Comparison of ENCODE assay signal across 34 cellular contexts in the genomic region with DNA sequence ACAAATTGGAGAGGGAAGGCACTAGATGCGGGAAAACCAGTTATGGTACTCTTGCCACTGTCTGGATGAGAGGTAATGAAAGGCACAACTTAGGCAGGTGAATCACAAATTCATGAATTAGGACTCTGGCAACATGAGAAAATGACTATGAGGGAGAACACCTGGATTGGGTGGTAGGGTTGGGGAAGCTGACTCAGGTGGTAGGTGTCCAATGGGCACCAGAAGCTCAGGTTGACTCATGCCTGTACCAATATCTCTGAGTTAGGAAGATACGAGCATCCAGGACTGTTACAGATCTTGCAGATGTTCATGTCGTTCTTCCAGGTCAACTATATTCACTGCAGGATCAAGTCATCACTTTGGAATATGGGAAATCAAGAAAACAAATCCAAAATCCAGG. TPM values are rescaled to one million over a fixed set of nuclear protein-coding genes. Genes with fewer than 3 reads are reported as not detected.
"Had no signal": no experiment of that assay in that cellular context is flagged by ENCODE, and none has a peak within 500 bp of the region (broad histone marks: within the 10 kb centered on the region; RNA-seq: fewer than 3 reads in every experiment).

No MANE protein-coding gene starts in this region.

- H3K27me3 Mint-ChIP-seq: brain had no signal

- H3K36me3 ChIP-seq: ascending aorta, breast epithelium, esophagus muscularis mucosa, gastroesophageal sphincter, heart right ventricle, WERI-Rb-1 had no signal

- H3K27ac Mint-ChIP-seq: activated B cell treated with CpG ODN at 0.5 μM for 24 hours; activated CD4-positive, alpha-beta memory T cell treated with anti-CD3 and anti-CD28 coated beads, Interleukin-2, amount 10 ng/mL, durations not matched to agents 7 days and 5 days; activated CD4-positive, alpha-beta T cell treated with anti-CD3 and anti-CD28 coated beads, Interleukin-2, amount 10 ng/mL, durations not matched to agents 24 days and 14 days; activated naive CD8-positive, alpha-beta T cell; activated T-cell treated with anti-CD3 and anti-CD28 coated beads, Interleukin-2, amount 50 U/mL, for 24 hours; activated T-cell treated with anti-CD3 and anti-CD28 coated beads, Interleukin-2, amount 50 U/mL, for 72 hours; brain; dendritic cell treated with granulocyte-macrophage colony-stimulating factor and Interleukin-4, amounts not matched to agents 40 ng/mL and 50 ng/mL, for 4 days; endodermal cell; T-helper 17 cell; T-helper 2 cell treated with Interferon-gamma antibody and Interleukin-4, amounts not matched to agents 5 μg/mL and 100 μg/mL, for 36 hours had no signal

- DNase-seq: activated B cell treated with CpG ODN at 0.5 μM for 24 hours; activated CD4-positive, alpha-beta memory T cell treated with anti-CD3 and anti-CD28 coated beads, Interleukin-2, amount 10 ng/mL, durations not matched to agents 7 days and 5 days; activated CD4-positive, alpha-beta T cell treated with anti-CD3 and anti-CD28 coated beads, Interleukin-2, amount 10 ng/mL, durations not matched to agents 24 days and 14 days; activated CD4-positive, alpha-beta T cell treated with anti-CD3 and anti-CD28 coated beads, Interleukin-2, amount 50 U/mL, for 4 hours; activated CD8-positive, alpha-beta memory T cell treated with anti-CD3 and anti-CD28 coated beads, Interleukin-2, amount 50 U/mL, for 48 hours; activated effector memory CD4-positive, alpha-beta T cell treated with Interleukin-2 at 50 U/mL for 16 hours; activated gamma-delta T cell treated with Interleukin-2 at 50 U/mL for 16 hours; activated naive CD4-positive, alpha-beta T cell treated with anti-CD3 and anti-CD28 coated beads, Interleukin-2, amount 50 U/mL, for 16 hours; activated naive CD4-positive, alpha-beta T cell treated with Interleukin-2 at 50 U/mL for 16 hours; activated T-cell treated with anti-CD3 and anti-CD28 coated beads for 4 hours; activated T-cell treated with anti-CD3 and anti-CD28 coated beads, Interleukin-2, amount 50 U/mL, for 24 hours; activated T-cell treated with anti-CD3 and anti-CD28 coated beads, Interleukin-2, amount 50 U/mL, for 72 hours; dorsolateral prefrontal cortex; effector memory CD4-positive, alpha-beta T cell; endodermal cell; erythroblast; foreskin melanocyte; heart right ventricle; T-helper 1 cell; T-helper 17 cell; T1000; WERI-Rb-1 had no signal

- H3K36me3 Mint-ChIP-seq: activated naive CD8-positive, alpha-beta T cell; brain had no signal

- H3K9me3 Mint-ChIP-seq: activated B cell treated with CpG ODN at 0.5 μM for 24 hours; activated CD4-positive, alpha-beta memory T cell treated with anti-CD3 and anti-CD28 coated beads, Interleukin-2, amount 10 ng/mL, durations not matched to agents 7 days and 5 days; activated CD4-positive, alpha-beta T cell treated with anti-CD3 and anti-CD28 coated beads, Interleukin-2, amount 10 ng/mL, durations not matched to agents 24 days and 14 days; activated T-cell treated with anti-CD3 and anti-CD28 coated beads, Interleukin-2, amount 50 U/mL, for 24 hours; activated T-cell treated with anti-CD3 and anti-CD28 coated beads, Interleukin-2, amount 50 U/mL, for 72 hours; central memory CD8-positive, alpha-beta T cell; dendritic cell treated with granulocyte-macrophage colony-stimulating factor and Interleukin-4, amounts not matched to agents 40 ng/mL and 50 ng/mL, for 4 days; endodermal cell; T-helper 2 cell treated with Interferon-gamma antibody and Interleukin-4, amounts not matched to agents 5 μg/mL and 100 μg/mL, for 36 hours had no signal

- H3K4me3 ChIP-seq: ascending aorta, breast epithelium, coronary artery, dorsolateral prefrontal cortex, esophagus muscularis mucosa, gastroesophageal sphincter, heart right ventricle had no signal

- H3K9me3 ChIP-seq: ascending aorta, breast epithelium, esophagus muscularis mucosa, gastroesophageal sphincter, heart right ventricle had no signal

- H3K4me3 Mint-ChIP-seq: activated B cell treated with CpG ODN at 0.5 μM for 24 hours; activated CD4-positive, alpha-beta memory T cell treated with anti-CD3 and anti-CD28 coated beads, Interleukin-2, amount 10 ng/mL, durations not matched to agents 7 days and 5 days; activated CD4-positive, alpha-beta T cell treated with anti-CD3 and anti-CD28 coated beads, Interleukin-2, amount 10 ng/mL, durations not matched to agents 24 days and 14 days; activated naive CD8-positive, alpha-beta T cell; activated T-cell treated with anti-CD3 and anti-CD28 coated beads, Interleukin-2, amount 50 U/mL, for 24 hours; activated T-cell treated with anti-CD3 and anti-CD28 coated beads, Interleukin-2, amount 50 U/mL, for 72 hours; brain; central memory CD8-positive, alpha-beta T cell; dendritic cell treated with granulocyte-macrophage colony-stimulating factor and Interleukin-4, amounts not matched to agents 40 ng/mL and 50 ng/mL, for 4 days; endodermal cell; T-helper 17 cell; T-helper 2 cell treated with Interferon-gamma antibody and Interleukin-4, amounts not matched to agents 5 μg/mL and 100 μg/mL, for 36 hours had no signal

- H3K27me3 ChIP-seq: ascending aorta, breast epithelium had no signal

- H3K4me1 Mint-ChIP-seq: activated B cell treated with CpG ODN at 0.5 μM for 24 hours; activated CD4-positive, alpha-beta memory T cell treated with anti-CD3 and anti-CD28 coated beads, Interleukin-2, amount 10 ng/mL, durations not matched to agents 7 days and 5 days; activated CD4-positive, alpha-beta T cell treated with anti-CD3 and anti-CD28 coated beads, Interleukin-2, amount 10 ng/mL, durations not matched to agents 24 days and 14 days; central memory CD8-positive, alpha-beta T cell had no signal

- H3K4me1 ChIP-seq: ascending aorta, breast epithelium, esophagus muscularis mucosa, gastroesophageal sphincter, heart right ventricle had no signal

- H3K27ac ChIP-seq: ascending aorta, breast epithelium, coronary artery, dorsolateral prefrontal cortex, esophagus muscularis mucosa, gastroesophageal sphincter, heart right ventricle, WERI-Rb-1 had no signal

RNA-seq across cellular contexts. Expression of a gene that starts 56.7 kb away (rescaled TPM):
- total RNA-seq: activated B cell treated with CpG ODN at 0.5 μM for 24 hours; activated CD4-positive, alpha-beta memory T cell treated with anti-CD3 and anti-CD28 coated beads, Interleukin-2, amount 10 ng/mL, durations not matched to agents 7 days and 5 days; activated CD4-positive, alpha-beta T cell treated with anti-CD3 and anti-CD28 coated beads, Interleukin-2, amount 10 ng/mL, durations not matched to agents 24 days and 14 days; activated T-cell treated with anti-CD3 and anti-CD28 coated beads, Interleukin-2, amount 50 U/mL, for 72 hours; ascending aorta; breast epithelium; cardiac septum; endodermal cell; glomerular endothelial cell; heart right ventricle; T-helper 17 cell had no signal
